In the genomic region with DNA sequence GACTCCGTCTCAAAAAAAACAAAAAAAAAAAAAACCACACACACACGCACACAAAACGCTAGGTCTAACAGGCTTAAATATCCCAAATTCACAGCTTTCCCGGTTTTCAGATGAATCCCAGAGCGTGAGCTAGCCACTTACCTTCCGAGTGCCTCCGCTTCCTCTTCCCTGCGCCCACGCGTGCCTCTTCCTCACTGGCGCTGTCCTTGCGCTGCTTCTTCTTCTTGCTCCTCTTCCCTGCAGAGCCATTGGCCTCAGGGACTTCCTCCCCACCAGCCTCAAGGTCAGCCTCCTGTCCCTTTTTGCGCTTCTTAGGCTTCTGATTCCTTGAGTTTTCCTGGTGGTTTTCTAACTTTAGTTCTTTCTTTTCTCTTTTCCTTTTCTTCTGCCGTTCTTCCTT, we compare ENCODE assay signal across 26 cellular contexts. TPM values are rescaled to one million over a fixed set of nuclear protein-coding genes. Genes with fewer than 3 reads are reported as not detected.
"Had no signal": no experiment of that assay in that cellular context is flagged by ENCODE, and none has a peak within 500 bp of the region (broad histone marks: within the 10 kb centered on the region; RNA-seq: fewer than 3 reads in every experiment).

No MANE protein-coding gene starts in this region.

- H3K27me3 Mint-ChIP-seq: activated CD4-positive, alpha-beta T cell treated with anti-CD3 and anti-CD28 coated beads, Interleukin-2, amount 10 ng/mL, durations not matched to agents 7 days and 5 days; activated CD8-positive, alpha-beta T cell treated with anti-CD3 and anti-CD28 coated beads for 36 hours; memory B cell; stimulated activated naive B cell treated with anti-CD40 and anti-IgM and Interleukin-4, amounts not matched to agents 10 μg/mL and 1 μg/mL and 100 μg/mL, for 72 hours; type B pancreatic cell had no signal

- DNase-seq: activated CD4-positive, alpha-beta T cell treated with anti-CD3 and anti-CD28 coated beads, Interleukin-2, amount 10 ng/mL, durations not matched to agents 7 days and 5 days; activated CD4-positive, CD25-positive, alpha-beta regulatory T cell treated with anti-CD3 and anti-CD28 coated beads, Interleukin-2, amount 50 U/mL, for 72 hours; activated CD8-positive, alpha-beta T cell treated with anti-CD3 and anti-CD28 coated beads for 36 hours; activated effector memory CD4-positive, alpha-beta T cell treated with anti-CD3 and anti-CD28 coated beads, Interleukin-2, amount 50 U/mL, for 16 hours; activated naive CD4-positive, alpha-beta T cell treated with anti-CD3 and anti-CD28 coated beads, Interleukin-2, amount 50 U/mL, for 16 hours; activated T-cell treated with anti-CD3 and anti-CD28 coated beads, Interleukin-2, amount 50 U/mL, for 48 hours; endodermal cell; esophagus squamous epithelium; head of caudate nucleus; hypothalamus; left ventricle myocardium superior; nucleus accumbens; right lobe of liver; stimulated activated CD4-positive, alpha-beta T cell treated with anti-CD3 and anti-CD28 coated beads, Interleukin-1b, Interleukin-23, amount 100 ng/mL, for 48 hours; stimulated activated naive B cell treated with anti-CD40 and anti-IgM and Interleukin-4, amounts not matched to agents 10 μg/mL and 1 μg/mL and 100 μg/mL, for 72 hours had no signal

- H3K9me3 ChIP-seq: esophagus squamous epithelium, gastroesophageal sphincter, right lobe of liver, thoracic aorta had no signal

- H3K4me1 ChIP-seq: esophagus squamous epithelium, gastroesophageal sphincter, parathyroid adenoma, right lobe of liver had no signal

- H3K27ac Mint-ChIP-seq: activated CD4-positive, alpha-beta T cell treated with anti-CD3 and anti-CD28 coated beads, Interleukin-2, amount 10 ng/mL, durations not matched to agents 7 days and 5 days; activated CD8-positive, alpha-beta T cell treated with anti-CD3 and anti-CD28 coated beads for 36 hours; endodermal cell; memory B cell; stimulated activated naive B cell treated with anti-CD40 and anti-IgM and Interleukin-4, amounts not matched to agents 10 μg/mL and 1 μg/mL and 100 μg/mL, for 72 hours; T-helper 2 cell treated with Interferon-gamma antibody and Interleukin-4, amounts not matched to agents 5 μg/mL and 100 μg/mL, for 36 hours; type B pancreatic cell had no signal

- H3K4me1 Mint-ChIP-seq: endodermal cell; memory B cell; stimulated activated naive B cell treated with anti-CD40 and anti-IgM and Interleukin-4, amounts not matched to agents 10 μg/mL and 1 μg/mL and 100 μg/mL, for 72 hours had no signal

- H3K4me3 Mint-ChIP-seq: activated CD4-positive, alpha-beta T cell treated with anti-CD3 and anti-CD28 coated beads, Interleukin-2, amount 10 ng/mL, durations not matched to agents 7 days and 5 days; activated CD8-positive, alpha-beta T cell treated with anti-CD3 and anti-CD28 coated beads for 36 hours; endodermal cell; memory B cell; stimulated activated naive B cell treated with anti-CD40 and anti-IgM and Interleukin-4, amounts not matched to agents 10 μg/mL and 1 μg/mL and 100 μg/mL, for 72 hours; T-helper 2 cell treated with Interferon-gamma antibody and Interleukin-4, amounts not matched to agents 5 μg/mL and 100 μg/mL, for 36 hours; type B pancreatic cell had no signal

- H3K4me3 ChIP-seq: coronary artery, esophagus squamous epithelium, gastroesophageal sphincter, right lobe of liver, skin epidermis, thoracic aorta had no signal

- H3K9me3 Mint-ChIP-seq: activated CD4-positive, alpha-beta T cell treated with anti-CD3 and anti-CD28 coated beads, Interleukin-2, amount 10 ng/mL, durations not matched to agents 7 days and 5 days; activated CD8-positive, alpha-beta T cell treated with anti-CD3 and anti-CD28 coated beads for 36 hours; endodermal cell; memory B cell; stimulated activated naive B cell treated with anti-CD40 and anti-IgM and Interleukin-4, amounts not matched to agents 10 μg/mL and 1 μg/mL and 100 μg/mL, for 72 hours; T-helper 2 cell treated with Interferon-gamma antibody and Interleukin-4, amounts not matched to agents 5 μg/mL and 100 μg/mL, for 36 hours; type B pancreatic cell had no signal

- H3K27me3 ChIP-seq: esophagus squamous epithelium, gastroesophageal sphincter, right lobe of liver had no signal

- ATAC-seq: activated CD8-positive, alpha-beta T cell treated with anti-CD3 and anti-CD28 coated beads for 36 hours; gastroesophageal sphincter; left ventricle myocardium superior; right lobe of liver; stimulated activated naive B cell treated with anti-CD40 and anti-IgM and Interleukin-4, amounts not matched to agents 10 μg/mL and 1 μg/mL and 100 μg/mL, for 72 hours had no signal

- H3K27ac ChIP-seq: coronary artery, esophagus squamous epithelium, gastroesophageal sphincter, parathyroid adenoma, right lobe of liver, skin epidermis, thoracic aorta, VCaP had no signal

RNA-seq across cellular contexts. Expression of gene OTOP1, which starts 47.5 kb away (rescaled TPM):
- total RNA-seq: activated CD4-positive, alpha-beta T cell treated with anti-CD3 and anti-CD28 coated beads, Interleukin-2, amount 10 ng/mL, durations not matched to agents 7 days and 5 days; activated CD8-positive, alpha-beta T cell treated with anti-CD3 and anti-CD28 coated beads for 36 hours; astrocyte; endodermal cell; gastroesophageal sphincter; left ventricle myocardium superior; right lobe of liver; SK-MEL-5; thoracic aorta had no signal
